10 cellular contexts compared by ENCODE assay signal in the genomic region with DNA sequence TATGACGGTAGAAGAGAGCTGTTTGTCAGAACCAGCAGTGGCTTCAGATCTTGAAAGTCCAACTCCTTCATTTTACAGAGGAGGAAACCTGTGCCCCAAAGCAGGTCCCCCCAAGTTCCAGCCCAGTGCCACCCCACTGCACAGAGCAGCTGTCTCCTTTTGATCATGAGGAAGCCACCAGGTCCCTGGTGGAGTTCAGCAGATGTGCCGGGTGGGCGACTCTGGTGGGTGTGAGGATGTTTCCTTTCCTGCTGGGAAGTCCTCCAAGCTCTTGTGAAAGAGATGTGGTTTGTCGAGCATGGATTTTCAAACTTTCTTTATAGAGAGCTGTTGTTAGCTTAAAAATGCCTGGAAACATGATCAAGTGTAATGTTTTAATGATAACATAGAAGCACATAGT. TPM values are rescaled to one million over a fixed set of nuclear protein-coding genes. Genes with fewer than 3 reads are reported as not detected.
DNase-seq lines count a peak whose midpoint lies in the region; ATAC-seq and TF ChIP-seq lines count a peak whose summit lies in the region.
"Had no signal": no experiment of that assay in that cellular context is flagged by ENCODE, and none has a peak within 500 bp of the region (broad histone marks: within the 10 kb centered on the region; RNA-seq: fewer than 3 reads in every experiment).

No MANE protein-coding gene starts in this region.

- H3K27ac ChIP-seq in suprapubic skin: peak overlapping the region; percentile 3
- no peak overlapping the region for H3K27ac ChIP-seq in Karpas-422 (ENCODE audit: low read length)

- H3K4me3 ChIP-seq in suprapubic skin (no peak overlapping the region), Karpas-422 (ENCODE audit: low read length) (no peak overlapping the region)
- H3K4me3 ChIP-seq: HAP-1 had no signal

- H3K27ac Mint-ChIP-seq in activated T-cell treated with anti-CD3 and anti-CD28 coated beads, Interleukin-2, amount 50 U/mL, for 72 hours: peak overlapping the region; percentile 81
- H3K27ac Mint-ChIP-seq in activated T-helper 2 cell treated with anti-CD3 and anti-CD28 coated beads, Interferon-gamma antibody, Interleukin-2, Interleukin-4, amounts not matched to agents 10 μg/mL and 5 μg/mL and 100 μg/mL, durations not matched to agents 14 hours and 24 hours and 36 hours: peak overlapping the region; percentile 69

- no peak for DNase-seq in activated T-cell treated with anti-CD3 and anti-CD28 coated beads, Interleukin-2, amount 50 U/mL, for 72 hours
- no peak for DNase-seq in activated T-cell treated with anti-CD3 and anti-CD28 coated beads, Interleukin-2, amount 50 U/mL, for 4 hours
- no peak for DNase-seq in activated T-helper 2 cell treated with anti-CD3 and anti-CD28 coated beads, Interferon-gamma antibody, Interleukin-2, Interleukin-4, amounts not matched to agents 10 μg/mL and 5 μg/mL and 100 μg/mL, durations not matched to agents 14 hours and 24 hours and 36 hours (ENCODE audit: low spot score)
- DNase-seq in iris pigment epithelial cell (ENCODE audit: low read depth): peak; percentile 79
- no peak for DNase-seq in suprapubic skin (ENCODE audit: low spot score in 2 of 2)
- DNase-seq in Karpas-422: no peak
- no peak for DNase-seq in NCI-H510A treated with DMSO at 0.1 percent for 48 hours (lab: John Stamatoyannopoulos, UW)
- no peak for DNase-seq in stimulated activated CD4-positive, alpha-beta T cell treated with anti-CD3 and anti-CD28 coated beads, Interleukin-2, amount 100 ng/mL, for 24 hours
- DNase-seq: NCI-H526 treated with DMSO at 0.1 percent for 48 hours had no signal

- no peaks in the 10 kb centered on the region for H3K79me2 ChIP-seq in Karpas-422 (ENCODE audit: low read length)

- H3K9ac ChIP-seq in Karpas-422 (ENCODE audit: low read length): no peak overlapping the region

- H2AFZ ChIP-seq in Karpas-422 (ENCODE audit: low read length): no peak overlapping the region

- H3K4me1 Mint-ChIP-seq in activated T-cell treated with anti-CD3 and anti-CD28 coated beads, Interleukin-2, amount 50 U/mL, for 72 hours (ENCODE audit: low read depth): peaks cover 95% of the 10 kb centered on the region
- peaks cover 98% of the 10 kb centered on the region for H3K4me1 Mint-ChIP-seq in activated T-cell treated with anti-CD3 and anti-CD28 coated beads, Interleukin-2, amount 50 U/mL, for 4 hours (ENCODE audit: low read depth)
- H3K4me1 Mint-ChIP-seq in activated T-helper 2 cell treated with anti-CD3 and anti-CD28 coated beads, Interferon-gamma antibody, Interleukin-2, Interleukin-4, amounts not matched to agents 10 μg/mL and 5 μg/mL and 100 μg/mL, durations not matched to agents 14 hours and 24 hours and 36 hours (ENCODE audit: low read depth): peaks cover 91% of the 10 kb centered on the region

- peaks cover 0 to 3% of the 10 kb centered on the region in 2 donors for H3K9me3 Mint-ChIP-seq in activated T-cell treated with anti-CD3 and anti-CD28 coated beads, Interleukin-2, amount 50 U/mL, for 72 hours
- no peaks in the 10 kb centered on the region for H3K9me3 Mint-ChIP-seq in activated T-cell treated with anti-CD3 and anti-CD28 coated beads, Interleukin-2, amount 50 U/mL, for 4 hours
- H3K9me3 Mint-ChIP-seq in activated T-helper 2 cell treated with anti-CD3 and anti-CD28 coated beads, Interferon-gamma antibody, Interleukin-2, Interleukin-4, amounts not matched to agents 10 μg/mL and 5 μg/mL and 100 μg/mL, durations not matched to agents 14 hours and 24 hours and 36 hours: peaks cover 4% of the 10 kb centered on the region

- H3K27me3 ChIP-seq in suprapubic skin (no peaks in the 10 kb centered on the region), Karpas-422 (ENCODE audit: low read length) (no peaks in the 10 kb centered on the region; the same call in 1 of the 2 replicates)

- no peak for TF ChIP-seq POLR2A in suprapubic skin (IDR thresholded peaks at IDR 0.05)

- no peak for TF ChIP-seq EP300 in suprapubic skin (IDR thresholded peaks at IDR 0.05)

- H4K20me1 ChIP-seq in Karpas-422 (ENCODE audit: insufficient read depth, low read depth, low read length): peaks cover 52% of the 10 kb centered on the region

- no peak for ATAC-seq in activated T-cell treated with anti-CD3 and anti-CD28 coated beads, Interleukin-2, amount 50 U/mL, for 72 hours (replicated peaks in 1 of 2)
- ATAC-seq in activated T-cell treated with anti-CD3 and anti-CD28 coated beads, Interleukin-2, amount 50 U/mL, for 4 hours: no peak

- no peaks in the 10 kb centered on the region for H3K9me3 ChIP-seq in suprapubic skin
- H3K9me3 ChIP-seq in Karpas-422 (ENCODE audit: low read length): no peaks in the 10 kb centered on the region
- H3K9me3 ChIP-seq: HAP-1 had no signal

- intact Hi-C loops in activated T-helper 2 cell treated with anti-CD3 and anti-CD28 coated beads, Interferon-gamma antibody, Interleukin-2, Interleukin-4, amounts not matched to agents 10 μg/mL and 5 μg/mL and 100 μg/mL, durations not matched to agents 14 hours and 24 hours and 36 hours (cut with micrococcal nuclease): no loop called here

- H3K27me3 Mint-ChIP-seq in activated T-cell treated with anti-CD3 and anti-CD28 coated beads, Interleukin-2, amount 50 U/mL, for 72 hours (ENCODE audit: low read depth): no peaks in the 10 kb centered on the region
- H3K27me3 Mint-ChIP-seq in activated T-cell treated with anti-CD3 and anti-CD28 coated beads, Interleukin-2, amount 50 U/mL, for 4 hours (ENCODE audit: low read depth): no peaks in the 10 kb centered on the region
- no peaks in the 10 kb centered on the region for H3K27me3 Mint-ChIP-seq in activated T-helper 2 cell treated with anti-CD3 and anti-CD28 coated beads, Interferon-gamma antibody, Interleukin-2, Interleukin-4, amounts not matched to agents 10 μg/mL and 5 μg/mL and 100 μg/mL, durations not matched to agents 14 hours and 24 hours and 36 hours (ENCODE audit: low read depth)

- H3K36me3 ChIP-seq in suprapubic skin (no peaks in the 10 kb centered on the region), Karpas-422 (ENCODE audit: insufficient read depth, low read length) (no peaks in the 10 kb centered on the region)
- H3K36me3 ChIP-seq: HAP-1 had no signal

- no peak for TF ChIP-seq CTCF in suprapubic skin (IDR thresholded peaks at IDR 0.05)

- H3K36me3 Mint-ChIP-seq in activated T-cell treated with anti-CD3 and anti-CD28 coated beads, Interleukin-2, amount 50 U/mL, for 72 hours (ENCODE audit: insufficient read depth in 2 of 2): peaks cover 0 to 5% of the 10 kb centered on the region in 2 donors
- peaks cover 7% of the 10 kb centered on the region for H3K36me3 Mint-ChIP-seq in activated T-cell treated with anti-CD3 and anti-CD28 coated beads, Interleukin-2, amount 50 U/mL, for 4 hours (ENCODE audit: insufficient read depth)
- H3K36me3 Mint-ChIP-seq in activated T-helper 2 cell treated with anti-CD3 and anti-CD28 coated beads, Interferon-gamma antibody, Interleukin-2, Interleukin-4, amounts not matched to agents 10 μg/mL and 5 μg/mL and 100 μg/mL, durations not matched to agents 14 hours and 24 hours and 36 hours (ENCODE audit: low read depth): peaks cover 41% of the 10 kb centered on the region

- WGBS in suprapubic skin: 50% methylated on average over 4 of the region's 4 CpGs

- H3K4me1 ChIP-seq in suprapubic skin (peaks cover 76% of the 10 kb centered on the region), Karpas-422 (ENCODE audit: low read length) (peaks cover 23% of the 10 kb centered on the region)

- no peak overlapping the region for H3K4me2 ChIP-seq in Karpas-422 (ENCODE audit: low read depth, low read length, poor library complexity, severe bottlenecking)

- H3K9me2 ChIP-seq in Karpas-422 (replicated peaks; ENCODE audit: insufficient read depth, low read length): no peaks in the 10 kb centered on the region

- H3K4me3 Mint-ChIP-seq in activated T-cell treated with anti-CD3 and anti-CD28 coated beads, Interleukin-2, amount 50 U/mL, for 72 hours: peak overlapping the region in 1 of 2 donors; percentile 39
- H3K4me3 Mint-ChIP-seq in activated T-cell treated with anti-CD3 and anti-CD28 coated beads, Interleukin-2, amount 50 U/mL, for 4 hours: no peak overlapping the region
- H3K4me3 Mint-ChIP-seq in activated T-helper 2 cell treated with anti-CD3 and anti-CD28 coated beads, Interferon-gamma antibody, Interleukin-2, Interleukin-4, amounts not matched to agents 10 μg/mL and 5 μg/mL and 100 μg/mL, durations not matched to agents 14 hours and 24 hours and 36 hours (ENCODE audit: low read depth): no peak overlapping the region

RNA-seq across cellular contexts. Expression of gene SMAD3, which starts 52.0 kb away (rescaled TPM):
- 10 to 100 TPM; 47.4 to 68.9 TPM for total RNA-seq in activated T-cell treated with anti-CD3 and anti-CD28 coated beads, Interleukin-2, amount 50 U/mL, for 72 hours
- total RNA-seq in activated T-cell treated with anti-CD3 and anti-CD28 coated beads, Interleukin-2, amount 50 U/mL, for 4 hours: 10 to 100 TPM; 23.2 to 25.7 (median 24.4) TPM
- total RNA-seq in activated T-helper 2 cell treated with anti-CD3 and anti-CD28 coated beads, Interferon-gamma antibody, Interleukin-2, Interleukin-4, amounts not matched to agents 10 μg/mL and 5 μg/mL and 100 μg/mL, durations not matched to agents 14 hours and 24 hours and 36 hours: 25.2 and 28.1 TPM in 2 replicates
- 10 to 100 TPM; 41.9 to 94.9 (median 56.1) TPM for total RNA-seq in suprapubic skin
- total RNA-seq in Karpas-422 (2014; rRNA removed; shearing (Covaris generic); ENCODE audit: low replicate concordance): 12.8 and 27.7 TPM in 2 replicates
